ENCODE assay signal across 25 cellular contexts in the genomic region with DNA sequence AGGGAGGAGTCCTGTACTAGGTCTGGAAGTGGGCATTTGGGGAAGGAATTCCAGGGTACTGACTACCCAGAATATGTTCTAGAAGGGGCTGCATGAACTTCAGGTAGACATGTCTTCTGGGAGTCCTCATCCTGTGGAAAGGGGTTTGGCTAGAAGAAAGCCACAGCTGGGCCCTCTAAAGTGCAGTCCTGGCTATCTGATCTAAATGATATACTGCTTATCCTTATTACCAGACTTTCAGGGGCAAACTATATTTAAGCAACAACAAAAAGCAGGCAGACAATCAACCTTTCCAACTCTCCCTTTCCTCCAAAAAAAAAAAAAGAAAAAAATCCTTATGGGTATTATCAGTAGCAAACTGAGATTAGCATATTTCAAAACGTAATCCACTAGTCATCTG.
"Had no signal": no experiment of that assay in that cellular context is flagged by ENCODE, and none has a peak within 500 bp of the region (broad histone marks: within the 10 kb centered on the region; RNA-seq: fewer than 3 reads in every experiment).

No MANE protein-coding gene starts in this region.

- H3K27me3 Mint-ChIP-seq: activated CD4-positive, alpha-beta memory T cell treated with anti-CD3 and anti-CD28 coated beads, Interleukin-2, amount 10 ng/mL, durations not matched to agents 7 days and 5 days; activated CD4-positive, alpha-beta T cell treated with anti-CD3 and anti-CD28 coated beads, Interleukin-2, amount 10 ng/mL, durations not matched to agents 7 days and 5 days; activated naive CD8-positive, alpha-beta T cell; brain; central memory CD8-positive, alpha-beta T cell had no signal

- H3K4me3 Mint-ChIP-seq: activated CD4-positive, alpha-beta memory T cell treated with anti-CD3 and anti-CD28 coated beads, Interleukin-2, amount 10 ng/mL, durations not matched to agents 7 days and 5 days; activated CD4-positive, alpha-beta T cell treated with anti-CD3 and anti-CD28 coated beads, Interleukin-2, amount 10 ng/mL, durations not matched to agents 7 days and 5 days; activated naive CD4-positive, alpha-beta T cell treated with anti-CD3 and anti-CD28 coated beads for 36 hours; activated naive CD8-positive, alpha-beta T cell; brain; central memory CD8-positive, alpha-beta T cell; WTC11 had no signal

- H3K9ac ChIP-seq: SK-N-SH had no signal

- H3K4me2 ChIP-seq: SK-N-SH had no signal

- H3K36me3 Mint-ChIP-seq: WTC11 had no signal

- H3K27ac Mint-ChIP-seq: activated CD4-positive, alpha-beta memory T cell treated with anti-CD3 and anti-CD28 coated beads, Interleukin-2, amount 10 ng/mL, durations not matched to agents 7 days and 5 days; activated CD4-positive, alpha-beta T cell treated with anti-CD3 and anti-CD28 coated beads, Interleukin-2, amount 10 ng/mL, durations not matched to agents 7 days and 5 days; activated naive CD4-positive, alpha-beta T cell treated with anti-CD3 and anti-CD28 coated beads for 36 hours; activated naive CD8-positive, alpha-beta T cell; brain; WTC11 had no signal

- ATAC-seq: Panc1, Right ventricle myocardium inferior, WTC11 had no signal

- H3K9me3 ChIP-seq: SK-N-SH had no signal

- H3K4me1 Mint-ChIP-seq: brain; central memory CD8-positive, alpha-beta T cell; WTC11 had no signal

- DNase-seq: activated CD4-positive, alpha-beta memory T cell treated with anti-CD3 and anti-CD28 coated beads, Interleukin-2, amount 10 ng/mL, durations not matched to agents 7 days and 5 days; activated CD4-positive, alpha-beta T cell treated with anti-CD3 and anti-CD28 coated beads for 1 hour; activated CD4-positive, alpha-beta T cell treated with anti-CD3 and anti-CD28 coated beads, Interleukin-2, amount 10 ng/mL, durations not matched to agents 7 days and 5 days; activated CD8-positive, alpha-beta memory T cell treated with anti-CD3 and anti-CD28 coated beads, Interleukin-2, amount 50 U/mL, for 48 hours; activated gamma-delta T cell; activated naive CD4-positive, alpha-beta T cell treated with anti-CD3 and anti-CD28 coated beads for 36 hours; activated T-cell treated with anti-CD3 and anti-CD28 coated beads, Interleukin-2, amount 50 U/mL, for 1 hour; amygdala; NCI-H1092 treated with DMSO at 0.1 percent for 48 hours; NCI-H1417 treated with DMSO at 0.1 percent for 48 hours; NCI-H1694 treated with DMSO at 0.1 percent for 48 hours; NCI-H2029 treated with DMSO at 0.1 percent for 48 hours; NCI-H345; NCI-H510A; NCI-H526 treated with DMSO at 0.1 percent for 48 hours; NCI-H82; RPMI8226; SK-N-SH had no signal

- FAIRE-seq: astrocyte had no signal

- H3K9me3 Mint-ChIP-seq: activated CD4-positive, alpha-beta memory T cell treated with anti-CD3 and anti-CD28 coated beads, Interleukin-2, amount 10 ng/mL, durations not matched to agents 7 days and 5 days; activated naive CD4-positive, alpha-beta T cell treated with anti-CD3 and anti-CD28 coated beads for 36 hours; brain; central memory CD8-positive, alpha-beta T cell; WTC11 had no signal
